ENCODE assay signal across 8 cellular contexts in the genomic region with DNA sequence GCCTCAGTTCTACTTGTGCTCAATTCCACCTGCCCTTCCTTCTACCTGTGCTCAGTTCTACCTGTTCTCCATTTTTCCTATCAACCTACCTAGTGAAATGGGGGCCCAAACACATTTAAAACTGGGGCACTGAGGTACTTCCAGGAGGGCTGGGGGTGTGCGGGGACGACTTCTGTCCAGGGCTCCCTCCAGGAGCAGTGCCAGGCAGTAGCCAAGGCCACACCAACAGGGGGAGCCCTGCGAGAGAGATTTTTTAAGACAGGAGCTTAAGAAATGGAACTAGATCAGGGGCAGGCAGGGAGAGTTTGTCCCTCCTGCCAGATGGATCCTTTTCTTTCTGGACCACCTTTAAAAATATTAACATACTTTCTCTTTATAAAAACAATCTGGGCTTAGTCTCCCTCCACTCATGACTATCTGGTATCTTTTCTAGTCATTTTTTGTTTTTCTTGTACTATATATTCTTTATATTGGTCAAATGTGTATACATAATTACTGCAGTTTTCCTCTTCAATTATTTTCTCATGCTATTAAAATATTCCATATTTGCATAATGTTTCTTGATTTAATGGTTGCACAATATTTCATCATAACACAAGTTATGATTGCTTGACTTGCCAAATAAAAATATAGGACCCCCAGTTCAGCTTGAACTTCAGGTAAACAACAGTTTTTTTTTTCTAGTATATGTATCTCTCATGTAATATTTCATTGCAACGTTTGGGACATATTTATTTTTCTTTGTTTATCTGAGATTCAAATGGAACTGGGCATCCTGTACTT. TPM values are rescaled to one million over a fixed set of nuclear protein-coding genes. Genes with fewer than 3 reads are reported as not detected.
DNase-seq lines count a peak whose midpoint lies in the region; ATAC-seq and TF ChIP-seq lines count a peak whose summit lies in the region.

No MANE protein-coding gene starts in this region.

- H3K4me3 ChIP-seq in AG04450 (ENCODE audit: low read depth, low read length) (no peak overlapping the region), H7 (ENCODE audit: insufficient read depth, low read depth, low read length) (no peak overlapping the region), SJSA1 (no peak overlapping the region), endodermal cell (ENCODE audit: low read length) (no peak overlapping the region), gastrocnemius medialis (no peak overlapping the region)

- ATAC-seq in gastrocnemius medialis, result no peak

- CTCF ChIA-PET in AG04450 (lab: Charles Lee), result interaction anchor here (0.6 to 1.8 kb wide), 15 partner anchors 9 to 181 kb away, joined by 3 to 9 read pairs (median 3); a partner anchor contains a TSS

- H3K9me3 Mint-ChIP-seq in endodermal cell (peaks cover 7% of the 10 kb centered on the region), neural crest cell (no peaks in the 10 kb centered on the region)

- DNase-seq in AG04450 (ENCODE audit: low read depth, low spot score), result no peak
- DNase-seq in H7, result peak; percentile 63
- peak; percentile 34 to 53 for DNase-seq in SJSA1 (ENCODE audit: low read depth in 1 of 2, low spot score in 2 of 2)
- peak; percentile 89 for DNase-seq in endodermal cell
- DNase-seq in neural crest cell (ENCODE audit: low read depth, low spot score), result peak; percentile 58
- no peak for DNase-seq in GF-D8 (lab: John Stamatoyannopoulos, UW)
- no peak for DNase-seq in gastrocnemius medialis
- no peak for DNase-seq in NCI-H2171 treated with DMSO at 0.1 percent for 48 hours (lab: John Stamatoyannopoulos, UW)

- H3K36me3 ChIP-seq in H7 (replicated peaks; ENCODE audit: control insufficient read depth, insufficient read depth, low read length) (no peaks in the 10 kb centered on the region), SJSA1 (peaks cover 4% of the 10 kb centered on the region), endodermal cell (ENCODE audit: control insufficient read depth, insufficient read depth, low read length) (peaks cover 6% of the 10 kb centered on the region), gastrocnemius medialis (no peaks in the 10 kb centered on the region)

- H3K27me3 Mint-ChIP-seq in endodermal cell (ENCODE audit: insufficient read depth) (no peaks in the 10 kb centered on the region), neural crest cell (ENCODE audit: low read depth) (no peaks in the 10 kb centered on the region)

- H3K4me1 ChIP-seq in SJSA1 (replicated peaks) (no peaks in the 10 kb centered on the region), endodermal cell (ENCODE audit: control insufficient read depth, insufficient read depth, low read length) (no peaks in the 10 kb centered on the region), gastrocnemius medialis (no peaks in the 10 kb centered on the region)

- no peaks in the 10 kb centered on the region for H3K9me3 ChIP-seq in AG04450 (ENCODE audit: control insufficient read depth, insufficient read depth, low read length)
- H3K9me3 ChIP-seq in SJSA1 (replicated peaks), result no peaks in the 10 kb centered on the region
- H3K9me3 ChIP-seq in endodermal cell (ENCODE audit: control insufficient read depth, low read length), result peaks cover 5% of the 10 kb centered on the region
- no peaks in the 10 kb centered on the region for H3K9me3 ChIP-seq in gastrocnemius medialis

- H3K9ac ChIP-seq in endodermal cell (ENCODE audit: extremely low read depth, low read length, poor library complexity, severe bottlenecking), result no peak overlapping the region

- H3K27ac Mint-ChIP-seq in endodermal cell, result no peak overlapping the region
- H3K27ac Mint-ChIP-seq in neural crest cell (ENCODE audit: unreplicated experiment), result no peak overlapping the region

- in situ Hi-C loops in gastrocnemius medialis (cut with MboI; ENCODE audit: low sequenced_read_pairs in 4 of 4), result no loop called here

- H3K27me3 ChIP-seq in AG04450 (ENCODE audit: control insufficient read depth, insufficient read depth, low read length), result no peaks in the 10 kb centered on the region
- H3K27me3 ChIP-seq in H7 (ENCODE audit: control insufficient read depth, insufficient read depth, low read length), result no peaks in the 10 kb centered on the region
- no peaks in the 10 kb centered on the region for H3K27me3 ChIP-seq in SJSA1 (replicated peaks)
- H3K27me3 ChIP-seq in endodermal cell (ENCODE audit: control insufficient read depth, insufficient read depth, low read length, poor library complexity, severe bottlenecking), result no peaks in the 10 kb centered on the region
- H3K27me3 ChIP-seq in gastrocnemius medialis, result no peaks in the 10 kb centered on the region

- H3K36me3 Mint-ChIP-seq in endodermal cell (ENCODE audit: low read depth), result peaks cover 18% of the 10 kb centered on the region
- H3K36me3 Mint-ChIP-seq in neural crest cell (ENCODE audit: low read depth), result peaks cover 5% of the 10 kb centered on the region

- no peak for TF ChIP-seq POLR2A in gastrocnemius medialis (IDR thresholded peaks at IDR 0.05)

- TF ChIP-seq CTCF in AG04450 (IDR thresholded peaks at IDR 0.05; ENCODE audit: low read depth, low read length), result peak; percentile 70
- TF ChIP-seq CTCF in endodermal cell (conservative IDR thresholded peaks at IDR 0.05), result peak; percentile 92
- peak; percentile 67 for TF ChIP-seq CTCF in neural crest cell (conservative IDR thresholded peaks at IDR 0.05)
- peak in 1 of 5 experiments; percentile 20 for TF ChIP-seq CTCF in gastrocnemius medialis (IDR thresholded peaks at IDR 0.05 in 4 of 5, conservative IDR thresholded peaks at IDR 0.05 in 1 of 5)

- 0 to 48% methylated on average over 1 to 3 of the region's 4 CpGs for WGBS in endodermal cell (ENCODE audit: insufficient coverage in 1 of 2, insufficient read length in 1 of 2), 2 experiments

- H3K4me3 Mint-ChIP-seq in endodermal cell, result no peak overlapping the region
- H3K4me3 Mint-ChIP-seq in neural crest cell, result no peak overlapping the region

- H3K27ac ChIP-seq in AG04450 (ENCODE audit: low read depth, low read length), result no peak overlapping the region
- H3K27ac ChIP-seq in SJSA1, result no peak overlapping the region
- H3K27ac ChIP-seq in endodermal cell (ENCODE audit: low read depth, low read length), result no peak overlapping the region
- H3K27ac ChIP-seq in gastrocnemius medialis, result no peak overlapping the region

- H3K4me1 Mint-ChIP-seq in endodermal cell (no peaks in the 10 kb centered on the region), neural crest cell (peaks cover 5% of the 10 kb centered on the region)

- intact Hi-C loops in gastrocnemius medialis (cut with DNase I; ENCODE audit: low total_unique reads), result no loop called here

- POLR2A ChIA-PET in AG04450 (lab: Yijun Ruan, JAX), result no interaction called here

RNA-seq across cellular contexts. Expression of a gene that starts 47.3 kb away (rescaled TPM):
- 0.35 and 0.36 TPM in 2 replicates for polyA plus RNA-seq in AG04450 (2011; rRNA removed)
- polyA minus RNA-seq in AG04450 (2011; rRNA and poly(A)+ RNA removed), result 0.39 and 0.41 TPM in 2 replicates
- total RNA-seq in H7 (2014; rRNA removed; shearing (Covaris generic)), result 0.07 TPM in 1 of 2 replicates, not detected in the other
- total RNA-seq in SJSA1 (2014; rRNA removed; shearing (Covaris generic)), result not detected in 2 replicates
- total RNA-seq in endodermal cell, result under 1 TPM in 1 of 2 donors, not detected in 1; 0.09 TPM
- 0.21 TPM for polyA plus RNA-seq in endodermal cell (2013, experiment 1 of 2)
- polyA plus RNA-seq in endodermal cell (2013, experiment 2 of 2), result 0.21 TPM
- 0.09 and 0.12 TPM in 2 replicates for total RNA-seq in neural crest cell
- total RNA-seq in gastrocnemius medialis, result not detected

Comparison
In these comparisons a context has a peak if more than half of its experiments do, and no peak if none do; other contexts are left out.
1. DNase-seq: peak in H7 (single experiment), SJSA1 (2 of 2), endodermal cell (single experiment) and neural crest cell (single experiment); none in AG04450 (single experiment), GF-D8 (single experiment), gastrocnemius medialis (0 of 2) and NCI-H2171 treated with DMSO at 0.1 percent for 48 hours (single experiment).